Comparison of ENCODE assay signal across 10 cellular contexts in genomic region chr1:116711061-116711582, GRCh38. TPM values are rescaled to one million over a fixed set of nuclear protein-coding genes. Genes with fewer than 3 reads are reported as not detected.
DNase-seq lines count a peak whose midpoint lies in the region; ATAC-seq, FAIRE-seq and TF ChIP-seq lines count a peak whose summit lies in the region.
"Had no signal": no experiment of that assay in that cellular context is flagged by ENCODE, and none has a peak within 500 bp of the region (broad histone marks: within the 10 kb centered on the region; RNA-seq: fewer than 3 reads in every experiment).

No MANE protein-coding gene starts in this region.

- H3K27me3 ChIP-seq in DND-41 (ENCODE audit: insufficient read depth, low read length, poor library complexity) (no peaks in the 10 kb centered on the region), neural cell (ENCODE audit: insufficient read depth, low read depth, low read length) (no peaks in the 10 kb centered on the region)
- H3K27me3 ChIP-seq in CD8-positive, alpha-beta T cell (ENCODE audit: insufficient read depth, low read length): no peaks in the 10 kb centered on the region

- no peak for TF ChIP-seq CTCF in DND-41 (IDR thresholded peaks at IDR 0.05; ENCODE audit: borderline replicate concordance, extremely low read depth, low read length, poor library complexity, severe bottlenecking)
- no peak for TF ChIP-seq CTCF in neural cell (IDR thresholded peaks at IDR 0.05; ENCODE audit: poor library complexity, severe bottlenecking)
- TF ChIP-seq CTCF in CD8-positive, alpha-beta T cell (IDR thresholded peaks at IDR 0.05): no peak

- H3K9ac ChIP-seq in DND-41 (ENCODE audit: low read depth, low read length) (no peak overlapping the region), neural cell (ENCODE audit: low read length) (peak overlapping the region; percentile 22)

- H3K4me3 ChIP-seq in DND-41 (ENCODE audit: low read depth in 1 of 2, low read length in 2 of 2) (no peak overlapping the region), neural cell (ENCODE audit: low read length) (no peak overlapping the region)
- H3K4me3 ChIP-seq in CD8-positive, alpha-beta T cell (ENCODE audit: low read depth, low read length): no peak overlapping the region

- H2AFZ ChIP-seq in DND-41 (ENCODE audit: low read depth, low read length) (peak overlapping the region; percentile 36; the same call in 1 of the 2 replicates), neural cell (ENCODE audit: low read depth, low read length) (peak overlapping the region; percentile 18)

- TF ChIP-seq RAD21 in neural cell (conservative IDR thresholded peaks at IDR 0.05): no peak

- ATAC-seq in DND-41 (ENCODE audit: insufficient read depth, low read depth) (peak; percentile 87), HG02610 (IDR thresholded peaks at IDR 0.05; ENCODE audit: unreplicated experiment) (no peak)
- ATAC-seq in CD8-positive, alpha-beta T cell: no peak

- no peaks in the 10 kb centered on the region for H3F3A ChIP-seq in neural cell (ENCODE audit: insufficient read depth, low read length, poor library complexity, severe bottlenecking)

- H3K36me3 ChIP-seq in DND-41 (ENCODE audit: insufficient read depth, low read length) (no peaks in the 10 kb centered on the region), neural cell (ENCODE audit: insufficient read depth, low read length) (no peaks in the 10 kb centered on the region)
- no peaks in the 10 kb centered on the region for H3K36me3 ChIP-seq in CD8-positive, alpha-beta T cell (ENCODE audit: insufficient read depth, low read length)

- H3K36me3 Mint-ChIP-seq in CD8-positive, alpha-beta T cell: no peaks in the 10 kb centered on the region

- H3K27ac ChIP-seq in DND-41 (ENCODE audit: low read length) (no peak overlapping the region), neural cell (ENCODE audit: low read length) (no peak overlapping the region)
- no peak overlapping the region for H3K27ac ChIP-seq in CD8-positive, alpha-beta T cell (ENCODE audit: low read depth, low read length)

- POLR2A ChIA-PET in CD8-positive, alpha-beta T cell (lab: Charles Lee): no interaction called here

- no peak for TF ChIP-seq EP300 in neural cell (conservative IDR thresholded peaks at IDR 0.05; ENCODE audit: poor library complexity, severe bottlenecking)

- H3K4me1 ChIP-seq in DND-41 (ENCODE audit: insufficient read depth, low read length): 0 out of 2 replicates have a peak, but pooled peaks cover 3% of the 10 kb centered on the region
- H3K4me1 ChIP-seq in CD8-positive, alpha-beta T cell (ENCODE audit: insufficient read depth, low read length): no peaks in the 10 kb centered on the region

- H3K9me3 Mint-ChIP-seq in CD8-positive, alpha-beta T cell: no peaks in the 10 kb centered on the region

- no peak for TF ChIP-seq POLR2A in GM12891 (IDR thresholded peaks at IDR 0.05; ENCODE audit: low read depth, low read length)

- no peaks in the 10 kb centered on the region for H3K9me2 ChIP-seq in neural cell (ENCODE audit: insufficient read depth, low read length)

- H3K79me2 ChIP-seq in DND-41 (ENCODE audit: insufficient read depth, low read length) (no peaks in the 10 kb centered on the region), neural cell (replicated peaks; ENCODE audit: insufficient read depth, low read length) (no peaks in the 10 kb centered on the region)

- no peak overlapping the region for H3K27ac Mint-ChIP-seq in CD8-positive, alpha-beta T cell

- DNase-seq in DND-41 (peak; percentile 45), NCI-H1436 treated with DMSO at 0.1 percent for 48 hours (lab: John Stamatoyannopoulos, UW) (peak; percentile 21), GM12891 (ENCODE audit: insufficient read length, low spot score) (no peak), frontal cortex (ENCODE audit: low spot score in 2 of 2) (no peak)
- peak; percentile 23 for DNase-seq in activated naive CD4-positive, alpha-beta T cell treated with anti-CD3 and anti-CD28 coated beads, Interleukin-2, amount 50 U/mL, for 16 hours
- DNase-seq in CD8-positive, alpha-beta T cell: no peak
- DNase-seq: effector CD8-positive, alpha-beta T cell had no signal

- CTCF ChIA-PET in CD8-positive, alpha-beta T cell (lab: Charles Lee): no interaction called here

- no peak overlapping the region for H3K4me2 ChIP-seq in DND-41 (ENCODE audit: insufficient read depth, low read length)
- H3K4me2 ChIP-seq in neural cell (ENCODE audit: low read length): no peak overlapping the region

- H3K4me3 Mint-ChIP-seq in CD8-positive, alpha-beta T cell: no peak overlapping the region

- H3K9me3 ChIP-seq in DND-41 (ENCODE audit: insufficient read depth, low read length, severe bottlenecking) (peaks cover 7% of the 10 kb centered on the region), neural cell (ENCODE audit: low read length) (no peaks in the 10 kb centered on the region)
- no peaks in the 10 kb centered on the region for H3K9me3 ChIP-seq in CD8-positive, alpha-beta T cell (ENCODE audit: low read length)

- H3K27me3 Mint-ChIP-seq in CD8-positive, alpha-beta T cell (ENCODE audit: low read depth): peaks cover 7% of the 10 kb centered on the region

- FAIRE-seq in GM12891 (lab: Jason Lieb, UNC) (no peak), frontal cortex (lab: Jason Lieb, UNC) (no peak)
- FAIRE-seq: GM12892 had no signal

- H3K4me1 Mint-ChIP-seq in CD8-positive, alpha-beta T cell (ENCODE audit: low read depth): no peaks in the 10 kb centered on the region

- H4K20me1 ChIP-seq in DND-41 (ENCODE audit: insufficient read depth, low read length) (no peaks in the 10 kb centered on the region), neural cell (ENCODE audit: insufficient read depth) (no peaks in the 10 kb centered on the region)

- intact Hi-C loops in CD8-positive, alpha-beta T cell (cut with DNase I, micrococcal nuclease): no loop called here

TF ChIP-seq in neural cell, 6 proteins besides CTCF, POLR2A, EP300 and RAD21 (continues in another document):
- TF ChIP-seq TAF1 (IDR thresholded peaks at IDR 0.05; ENCODE audit: low read depth): no peak
- TF ChIP-seq SMC3 (conservative IDR thresholded peaks at IDR 0.05; ENCODE audit: poor library complexity): no peak
- TF ChIP-seq POLR2AphosphoS5 (IDR thresholded peaks at IDR 0.05): no peak
- TF ChIP-seq REST (IDR thresholded peaks at IDR 0.05; ENCODE audit: borderline replicate concordance): no peak

TF ChIP-seq in GM12891, 5 proteins besides CTCF, POLR2A, EP300 and RAD21:
- TF ChIP-seq PAX5 (IDR thresholded peaks at IDR 0.05; ENCODE audit: insufficient read depth, low read length, severe bottlenecking) (no peak), POU2F2 (IDR thresholded peaks at IDR 0.05; ENCODE audit: low read depth, low read length) (no peak), TAF1 (IDR thresholded peaks at IDR 0.05; ENCODE audit: low read depth, low read length) (no peak), SPI1 (IDR thresholded peaks at IDR 0.05; ENCODE audit: low read depth, low read length) (no peak), POLR2AphosphoS5 (IDR thresholded peaks at IDR 0.05; ENCODE audit: low read depth, low read length) (no peak)

RNA-seq across cellular contexts. Expression of gene CD2, which starts 43.1 kb away (rescaled TPM):
- polyA plus RNA-seq in neural cell: not detected in 2 replicates
- polyA minus RNA-seq in neural cell: not detected in 2 replicates
- not detected for polyA plus RNA-seq in GM12891 (2012; ENCODE audit: low read depth, missing spikeins)
- total RNA-seq in CD8-positive, alpha-beta T cell: 100 to 1,000 TPM in 1 of 2 experiments, 10 to 100 TPM in 1; 97.8 to 102 TPM
- not detected for total RNA-seq in frontal cortex

RNA-seq across cellular contexts. Expression of gene IGSF3, which starts 43.6 kb away (rescaled TPM):
- polyA plus RNA-seq in neural cell: 81.1 and 81.4 TPM in 2 replicates
- 176 and 205 TPM in 2 replicates for polyA minus RNA-seq in neural cell
- 2.4 TPM for polyA plus RNA-seq in GM12891 (2012; ENCODE audit: low read depth, missing spikeins)
- not detected for total RNA-seq in CD8-positive, alpha-beta T cell
- 134 TPM for total RNA-seq in frontal cortex

Comparison
In these comparisons a context has a peak if more than half of its experiments do, and no peak if none do; other contexts are left out.
1. DNase-seq: peak in DND-41 (single experiment), NCI-H1436 treated with DMSO at 0.1 percent for 48 hours (single experiment) and activated naive CD4-positive, alpha-beta T cell treated with anti-CD3 and anti-CD28 coated beads, Interleukin-2, amount 50 U/mL, for 16 hours (single experiment); none in GM12891 (single experiment), CD8-positive, alpha-beta T cell (0 of 7) and frontal cortex (0 of 2).
2. RNA of gene CD2, which starts 43.1 kb away (total RNA-seq): 97.8 to 102 TPM in CD8-positive, alpha-beta T cell; not detected in frontal cortex (single experiment); every median in the first group is over 10 times any median in the second.
3. RNA of gene IGSF3, which starts 43.6 kb away (total RNA-seq): 134 TPM in frontal cortex (single experiment); not detected in CD8-positive, alpha-beta T cell; every median in the first group is over 100 times any median in the second.